Comparison of ENCODE assay signal across 8 cellular contexts in the genomic region with DNA sequence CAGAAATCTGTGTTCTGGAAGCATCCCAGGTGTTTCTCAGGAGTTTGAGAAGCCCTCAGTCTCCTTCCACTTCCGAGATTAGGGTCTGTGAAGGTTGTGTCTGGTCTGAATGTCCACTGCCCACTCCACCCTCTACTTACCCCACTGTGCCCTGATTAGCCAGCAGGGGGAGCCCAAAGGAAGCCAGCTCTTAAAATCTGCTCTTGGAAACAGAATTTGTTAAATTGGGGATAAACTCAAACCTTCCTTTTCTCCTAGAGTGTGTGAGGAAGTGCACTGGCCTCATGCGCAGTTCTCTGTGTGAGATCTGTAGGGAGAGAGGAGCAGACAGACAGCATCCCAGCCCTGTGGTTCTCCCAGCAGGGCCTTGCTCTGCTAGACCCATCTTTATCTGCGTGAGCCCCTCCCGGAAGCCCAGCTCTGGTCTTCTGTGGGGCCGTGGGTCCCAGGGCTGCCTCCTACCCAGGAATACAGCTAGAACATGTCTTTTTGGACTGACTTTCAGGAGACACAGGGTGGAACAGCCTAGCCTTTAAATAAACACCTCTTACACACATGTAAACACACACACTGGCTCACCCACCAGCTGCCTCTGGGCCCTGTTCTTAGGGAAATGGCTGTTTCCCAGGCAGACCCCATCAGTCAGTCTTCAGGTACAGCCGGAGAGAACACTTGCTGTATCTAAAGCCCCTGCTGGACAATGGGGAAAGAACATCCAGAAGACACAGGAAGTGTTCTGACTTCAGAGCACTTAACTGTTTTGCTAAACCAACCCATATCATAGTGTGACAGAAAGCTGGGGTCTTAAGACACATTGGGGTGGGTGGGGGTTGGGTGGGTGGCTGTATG.
DNase-seq lines count a peak whose midpoint lies in the region; ATAC-seq lines count a peak whose summit lies in the region.

No MANE protein-coding gene starts in this region.

- ATAC-seq in HG03175 (IDR thresholded peaks at IDR 0.05; ENCODE audit: unreplicated experiment) (peak; percentile 35), GM19455 (IDR thresholded peaks at IDR 0.05; ENCODE audit: unreplicated experiment) (no peak)

- DNase-seq in NCI-H2196 (lab: John Stamatoyannopoulos, UW; ENCODE audit: unreplicated experiment) (peak; percentile 39), NCI-H2196 treated with DMSO at 0.1 percent for 48 hours (lab: John Stamatoyannopoulos, UW; ENCODE audit: unreplicated experiment) (no peak), RPMI8226 (peak; percentile 53), anterior cingulate cortex (lab: John Stamatoyannopoulos, UW) (peak in 44 of 58 donors; percentile 5 to 78 (median 20)), iPS-NIHi11 (ENCODE audit: low spot score) (peak; percentile 64)
- DNase-seq in stimulated activated CD4-positive, alpha-beta T cell treated with anti-CD3 and anti-CD28 coated beads, Interleukin-1b, Interleukin-23, amount 100 ng/mL, for 24 hours (ENCODE audit: low read depth in 4 of 4, low spot score in 1 of 4): peak in 3 of 4 experiments; percentile 6 to 11 (median 8)
